In the genomic region with DNA sequence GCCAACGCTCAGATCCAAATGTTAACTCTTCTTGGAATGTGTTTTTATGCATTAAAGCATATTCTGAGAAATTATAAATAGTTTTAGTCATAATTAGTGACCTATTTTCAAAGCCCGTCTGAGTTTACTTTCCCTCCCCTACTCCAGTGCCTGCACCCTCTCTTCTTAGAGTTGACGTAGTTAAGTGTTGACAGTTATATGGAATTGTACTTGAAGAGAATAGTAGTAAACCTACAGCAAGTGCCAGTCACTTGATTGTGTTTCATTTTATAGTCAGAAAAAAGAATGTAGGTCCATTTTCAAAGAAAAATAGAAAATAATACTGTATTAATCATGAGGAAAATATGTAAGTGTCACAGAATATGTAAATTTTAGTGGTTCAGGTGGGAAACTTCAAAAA, we compare ENCODE assay signal across 9 cellular contexts.
"Had no signal": no experiment of that assay in that cellular context is flagged by ENCODE, and none has a peak within 500 bp of the region (broad histone marks: within the 10 kb centered on the region; RNA-seq: fewer than 3 reads in every experiment).

No MANE protein-coding gene starts in this region.

- H3K4me3 ChIP-seq: GM23248, GM23338, HAP-1 had no signal

- H3K4me1 ChIP-seq: HAP-1 had no signal

- H3K9me3 Mint-ChIP-seq: GM23338, H9, HFFc6 had no signal

- H3K27ac Mint-ChIP-seq: GM23338, H9, HFFc6 had no signal

- DNase-seq: GM23248, GOT3, H7, H9, HCEC 1CT, HFFc6 had no signal

- H3K4me3 Mint-ChIP-seq: GM23338, H9, HFFc6 had no signal

- ATAC-seq: GM23338, HCT116 had no signal

- H3K4me1 Mint-ChIP-seq: GM23338, H9 had no signal

- H3K9me3 ChIP-seq: HAP-1 had no signal

- H3K27ac ChIP-seq: GM23248 had no signal
